1 cellular context compared by ENCODE assay signal in genomic region chr11:65499713-65500261, GRCh38.
TF ChIP-seq lines count a peak whose summit lies in the region.

No MANE protein-coding gene starts in this region.

TF ChIP-seq in K562, 482 proteins besides CTCF, POLR2A, EP300 and RAD21 (continued from another document and continues in another):
- TF ChIP-seq, protein P1, sequence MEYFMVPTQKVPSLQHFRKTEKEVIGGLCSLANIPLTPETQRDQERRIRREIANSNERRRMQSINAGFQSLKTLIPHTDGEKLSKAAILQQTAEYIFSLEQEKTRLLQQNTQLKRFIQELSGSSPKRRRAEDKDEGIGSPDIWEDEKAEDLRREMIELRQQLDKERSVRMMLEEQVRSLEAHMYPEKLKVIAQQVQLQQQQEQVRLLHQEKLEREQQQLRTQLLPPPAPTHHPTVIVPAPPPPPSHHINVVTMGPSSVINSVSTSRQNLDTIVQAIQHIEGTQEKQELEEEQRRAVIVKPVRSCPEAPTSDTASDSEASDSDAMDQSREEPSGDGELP (CRISPR knock-in tag; IDR thresholded peaks at IDR 0.05; ENCODE audit: borderline replicate concordance) = no peak
- TF ChIP-seq HMGN3 (IDR thresholded peaks at IDR 0.05; ENCODE audit: borderline replicate concordance, extremely low read depth, insufficient read length, low read depth, low read length) (no peak), RB1 (IDR thresholded peaks at IDR 0.05; ENCODE audit: low read depth) (no peak), SMAD3 (CRISPR knock-in tag; conservative IDR thresholded peaks at IDR 0.05) (0 out of 2 replicates have a peak, but pooled peaks have one; percentile 35), ZNF449 (CRISPR knock-in tag; IDR thresholded peaks at IDR 0.05) (no peak), LARP7 (IDR thresholded peaks at IDR 0.05) (peak; percentile 100), U2AF2 (optimal IDR thresholded peaks at IDR 0.05; ENCODE audit: low read depth, low read length) (no peak), ZNF121 (CRISPR knock-in tag; conservative IDR thresholded peaks at IDR 0.05) (no peak), ZNF318 (IDR thresholded peaks at IDR 0.05; ENCODE audit: borderline replicate concordance in 1 of 2, low read depth in 1 of 2) (no peak), PRMT5 (CRISPR knock-in tag; IDR thresholded peaks at IDR 0.05) (no peak), ZNF561 (CRISPR knock-in tag; conservative IDR thresholded peaks at IDR 0.05) (0 out of 2 replicates have a peak, but pooled peaks have one; percentile 22), E2F8 (IDR thresholded peaks at IDR 0.05; ENCODE audit: low read depth, partially characterized antibody) (no peak), SMC3 (conservative IDR thresholded peaks at IDR 0.05; ENCODE audit: insufficient read depth, low read depth, low read length) (no peak), CREM (IDR thresholded peaks at IDR 0.05; ENCODE audit: low read depth) (no peak), ZNF512 (tag; IDR thresholded peaks at IDR 0.05) (peak; percentile 85), ILF3 (IDR thresholded peaks at IDR 0.05; ENCODE audit: borderline replicate concordance) (peak; percentile 74), MXI1 (IDR thresholded peaks at IDR 0.05; ENCODE audit: low read depth, low read length) (peak; percentile 50; the same call in 1 of the 2 replicates), DEAF1 (CRISPR knock-in tag; IDR thresholded peaks at IDR 0.05) (peak; percentile 12; the same call in 1 of the 2 replicates), ZMIZ1 (IDR thresholded peaks at IDR 0.05; ENCODE audit: low read depth in 2 of 2, low read length in 2 of 2) (no peak), ZNF717 (CRISPR knock-in tag; IDR thresholded peaks at IDR 0.05) (peak; percentile 13; the same call in 1 of the 2 replicates), ZNF57 (CRISPR knock-in tag; IDR thresholded peaks at IDR 0.05) (0 out of 2 replicates have a peak, but pooled peaks have one; percentile 12), BRCA1 (IDR thresholded peaks at IDR 0.05) (no peak), BRCA1 (CRISPR knock-in tag; IDR thresholded peaks at IDR 0.05) (no peak), SMARCE1 (IDR thresholded peaks at IDR 0.05) (no peak), XRCC3 (IDR thresholded peaks at IDR 0.05) (no peak), ZNF696 (CRISPR knock-in tag; conservative IDR thresholded peaks at IDR 0.05) (no peak; the same call in 1 of the 2 replicates)
- TF ChIP-seq, protein P2, sequence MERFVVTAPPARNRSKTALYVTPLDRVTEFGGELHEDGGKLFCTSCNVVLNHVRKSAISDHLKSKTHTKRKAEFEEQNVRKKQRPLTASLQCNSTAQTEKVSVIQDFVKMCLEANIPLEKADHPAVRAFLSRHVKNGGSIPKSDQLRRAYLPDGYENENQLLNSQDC (CRISPR knock-in tag; IDR thresholded peaks at IDR 0.05) = peak; percentile 82; the same call in 1 of the 2 replicates
- TF ChIP-seq, protein P3, sequence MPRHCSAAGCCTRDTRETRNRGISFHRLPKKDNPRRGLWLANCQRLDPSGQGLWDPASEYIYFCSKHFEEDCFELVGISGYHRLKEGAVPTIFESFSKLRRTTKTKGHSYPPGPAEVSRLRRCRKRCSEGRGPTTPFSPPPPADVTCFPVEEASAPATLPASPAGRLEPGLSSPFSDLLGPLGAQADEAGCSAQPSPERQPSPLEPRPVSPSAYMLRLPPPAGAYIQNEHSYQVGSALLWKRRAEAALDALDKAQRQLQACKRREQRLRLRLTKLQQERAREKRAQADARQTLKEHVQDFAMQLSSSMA (CRISPR knock-in tag; IDR thresholded peaks at IDR 0.05) = no peak
- TF ChIP-seq, protein P4, sequence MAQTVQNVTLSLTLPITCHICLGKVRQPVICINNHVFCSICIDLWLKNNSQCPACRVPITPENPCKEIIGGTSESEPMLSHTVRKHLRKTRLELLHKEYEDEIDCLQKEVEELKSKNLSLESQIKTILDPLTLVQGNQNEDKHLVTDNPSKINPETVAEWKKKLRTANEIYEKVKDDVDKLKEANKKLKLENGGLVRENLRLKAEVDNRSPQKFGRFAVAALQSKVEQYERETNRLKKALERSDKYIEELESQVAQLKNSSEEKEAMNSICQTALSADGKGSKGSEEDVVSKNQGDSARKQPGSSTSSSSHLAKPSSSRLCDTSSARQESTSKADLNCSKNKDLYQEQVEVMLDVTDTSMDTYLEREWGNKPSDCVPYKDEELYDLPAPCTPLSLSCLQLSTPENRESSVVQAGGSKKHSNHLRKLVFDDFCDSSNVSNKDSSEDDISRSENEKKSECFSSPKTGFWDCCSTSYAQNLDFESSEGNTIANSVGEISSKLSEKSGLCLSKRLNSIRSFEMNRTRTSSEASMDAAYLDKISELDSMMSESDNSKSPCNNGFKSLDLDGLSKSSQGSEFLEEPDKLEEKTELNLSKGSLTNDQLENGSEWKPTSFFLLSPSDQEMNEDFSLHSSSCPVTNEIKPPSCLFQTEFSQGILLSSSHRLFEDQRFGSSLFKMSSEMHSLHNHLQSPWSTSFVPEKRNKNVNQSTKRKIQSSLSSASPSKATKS (CRISPR knock-in tag; IDR thresholded peaks at IDR 0.05) = no peak
